In the genomic region with DNA sequence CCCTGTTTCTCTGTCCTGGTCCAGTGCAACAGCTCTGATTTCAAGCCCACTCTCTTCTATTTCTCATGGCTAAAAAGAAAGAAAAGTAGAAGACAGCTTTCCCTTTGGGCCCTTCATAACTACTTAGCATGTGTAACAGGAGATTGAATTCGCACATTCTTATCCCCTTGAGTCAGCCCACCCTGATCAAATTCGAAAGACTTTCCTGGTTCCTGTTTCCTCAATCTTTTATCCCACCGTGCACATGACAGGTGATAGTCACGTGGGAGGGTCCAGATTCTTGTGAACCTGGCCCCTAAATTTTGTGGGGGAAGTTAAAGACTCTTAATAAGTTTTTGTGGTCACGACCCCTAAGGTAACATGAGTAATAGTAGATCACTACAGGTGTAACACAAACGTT, we compare ENCODE assay signal across 37 cellular contexts. TPM values are rescaled to one million over a fixed set of nuclear protein-coding genes. Genes with fewer than 3 reads are reported as not detected.
"Had no signal": no experiment of that assay in that cellular context is flagged by ENCODE, and none has a peak within 500 bp of the region (broad histone marks: within the 10 kb centered on the region; RNA-seq: fewer than 3 reads in every experiment).

No MANE protein-coding gene starts in this region.

- H3K4me3 Mint-ChIP-seq: naive thymus-derived CD4-positive, alpha-beta T cell; natural killer cell treated with Interleukin-12 subunit alpha and Interleukin-12 subunit beta and Interleukin-15 and Interleukin-18, amount 100 ng/mL, for 72 hours; neural crest cell; stimulated activated memory B cell treated with anti-CD40 and anti-IgM and Interleukin-4, amounts not matched to agents 10 μg/mL and 1 μg/mL and 100 μg/mL, for 72 hours; stimulated activated naive CD8-positive, alpha-beta T cell treated with anti-CD3 and anti-CD28 coated beads, Interleukin-15, amount 100 ng/mL, for 72 hours had no signal

- H3K27me3 Mint-ChIP-seq: stimulated activated memory B cell treated with anti-CD40 and anti-IgM and Interleukin-4, amounts not matched to agents 10 μg/mL and 1 μg/mL and 100 μg/mL, for 72 hours had no signal

- H3K27ac Mint-ChIP-seq: naive thymus-derived CD4-positive, alpha-beta T cell; natural killer cell treated with Interleukin-12 subunit alpha and Interleukin-12 subunit beta and Interleukin-15 and Interleukin-18, amount 100 ng/mL, for 72 hours; stimulated activated memory B cell treated with anti-CD40 and anti-IgM and Interleukin-4, amounts not matched to agents 10 μg/mL and 1 μg/mL and 100 μg/mL, for 72 hours had no signal

- H3K36me3 Mint-ChIP-seq: naive thymus-derived CD4-positive, alpha-beta T cell; natural killer cell treated with Interleukin-12 subunit alpha and Interleukin-12 subunit beta and Interleukin-15 and Interleukin-18, amount 100 ng/mL, for 72 hours; stimulated activated memory B cell treated with anti-CD40 and anti-IgM and Interleukin-4, amounts not matched to agents 10 μg/mL and 1 μg/mL and 100 μg/mL, for 72 hours had no signal

- ATAC-seq: heart left ventricle; left colon; mucosa of descending colon; naive thymus-derived CD4-positive, alpha-beta T cell; natural killer cell treated with Interleukin-12 subunit alpha and Interleukin-12 subunit beta and Interleukin-15 and Interleukin-18, amount 100 ng/mL, for 72 hours; pancreas; right cardiac atrium; stimulated activated memory B cell treated with anti-CD40 and anti-IgM and Interleukin-4, amounts not matched to agents 10 μg/mL and 1 μg/mL and 100 μg/mL, for 72 hours; stimulated activated naive CD8-positive, alpha-beta T cell treated with anti-CD3 and anti-CD28 coated beads, Interleukin-15, amount 100 ng/mL, for 72 hours had no signal

- H3K27me3 ChIP-seq: heart left ventricle, pancreas, sigmoid colon, transverse colon, upper lobe of left lung, vagina had no signal

- H3K9me3 ChIP-seq: heart left ventricle, left ventricle myocardium inferior, mucosa of descending colon, pancreas, prostate gland, sigmoid colon, transverse colon, upper lobe of left lung, vagina had no signal

- H3K27ac ChIP-seq: heart left ventricle, left ventricle myocardium inferior, pancreas, prostate gland, sigmoid colon, transverse colon, upper lobe of left lung, vagina had no signal

- H3K9me3 Mint-ChIP-seq: natural killer cell treated with Interleukin-12 subunit alpha and Interleukin-12 subunit beta and Interleukin-15 and Interleukin-18, amount 100 ng/mL, for 72 hours; stimulated activated naive CD8-positive, alpha-beta T cell treated with anti-CD3 and anti-CD28 coated beads, Interleukin-15, amount 100 ng/mL, for 72 hours had no signal

- H3K4me1 Mint-ChIP-seq: neural crest cell; stimulated activated memory B cell treated with anti-CD40 and anti-IgM and Interleukin-4, amounts not matched to agents 10 μg/mL and 1 μg/mL and 100 μg/mL, for 72 hours; stimulated activated naive CD8-positive, alpha-beta T cell treated with anti-CD3 and anti-CD28 coated beads, Interleukin-15, amount 100 ng/mL, for 72 hours had no signal

- DNase-seq: heart left ventricle; hypothalamus; kidney glomerular epithelial cell; left colon; left ventricle myocardium inferior; midbrain; mucosa of descending colon; naive thymus-derived CD4-positive, alpha-beta T cell; nucleus accumbens; pancreas; posterior cingulate gyrus; retina; right cardiac atrium; sigmoid colon; small intestine; stimulated activated CD4-positive, alpha-beta T cell treated with anti-CD3 and anti-CD28 coated beads, Interleukin-1b, Interleukin-23, amount 100 ng/mL, for 48 hours; stimulated activated CD4-positive, alpha-beta T cell treated with anti-CD3 and anti-CD28 coated beads, Interleukin-2, amount 100 ng/mL, for 48 hours; stimulated activated CD4-positive, alpha-beta T cell treated with anti-CD3 and anti-CD28 coated beads, Interleukin-4, amount 100 ng/mL, for 4 hours; stimulated activated CD8-positive, alpha-beta memory T cell treated with anti-CD3 and anti-CD28 coated beads, Interleukin-4, amount 100 ng/mL, for 48 hours; stimulated activated naive CD4-positive, alpha-beta T cell treated with Interleukin-2 at 50 U/mL for 16 hours; stimulated activated naive CD8-positive, alpha-beta T cell treated with anti-CD3 and anti-CD28 coated beads, Interleukin-15, amount 100 ng/mL, for 72 hours; substantia nigra; transverse colon had no signal

- H3K36me3 ChIP-seq: heart left ventricle, left ventricle myocardium inferior, pancreas, prostate gland, sigmoid colon, transverse colon, upper lobe of left lung, vagina had no signal

- H3K4me3 ChIP-seq: heart left ventricle, left ventricle myocardium inferior, lung, mucosa of descending colon, pancreas, prostate gland, sigmoid colon, transverse colon, upper lobe of left lung, vagina had no signal

- H3K4me1 ChIP-seq: left ventricle myocardium inferior, prostate gland, sigmoid colon, transverse colon, upper lobe of left lung, vagina had no signal

RNA-seq across cellular contexts. Expression of a gene that starts 4.7 kb away (rescaled TPM):
- total RNA-seq: heart left ventricle; left colon; left ventricle myocardium inferior; lower leg skin; lung; mesenteric fat pad; mucosa of descending colon; myocyte; naive thymus-derived CD4-positive, alpha-beta T cell; natural killer cell treated with Interleukin-12 subunit alpha and Interleukin-12 subunit beta and Interleukin-15 and Interleukin-18, amount 100 ng/mL, for 72 hours; neural crest cell; osteoblast; pancreas; right cardiac atrium; sigmoid colon; transverse colon; upper lobe of left lung; urinary bladder; vagina had no signal
- polyA plus RNA-seq: heart left ventricle; keratinocyte; lung; naive thymus-derived CD4-positive, alpha-beta T cell; pancreas; right cardiac atrium; sigmoid colon; small intestine; thymus; urinary bladder had no signal
